1 cellular context compared by ENCODE assay signal in the genomic region with DNA sequence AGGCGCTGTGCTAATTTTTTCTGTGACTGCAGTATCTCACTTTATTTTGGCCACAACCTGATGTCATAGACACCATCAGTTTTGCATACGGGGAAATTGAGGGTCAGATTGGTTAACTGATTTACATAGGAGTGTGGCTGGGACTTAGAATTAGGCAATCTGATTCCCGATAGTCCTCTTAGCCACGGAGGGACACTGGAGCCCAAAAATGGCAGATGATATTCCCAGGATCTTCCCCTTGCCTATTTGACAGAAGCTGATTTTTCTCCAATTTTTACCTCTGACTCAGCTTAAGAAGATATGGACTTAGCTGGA.
TF ChIP-seq lines count a peak whose summit lies in the region.

No MANE protein-coding gene starts in this region.

TF ChIP-seq in GM23338, 12 proteins besides CTCF, POLR2A, EP300 and RAD21 (continued from another document):
- TF ChIP-seq ETS1 (IDR thresholded peaks at IDR 0.05) (no peak), NANOG (IDR thresholded peaks at IDR 0.05; ENCODE audit: borderline replicate concordance) (no peak)
